In the genomic region with DNA sequence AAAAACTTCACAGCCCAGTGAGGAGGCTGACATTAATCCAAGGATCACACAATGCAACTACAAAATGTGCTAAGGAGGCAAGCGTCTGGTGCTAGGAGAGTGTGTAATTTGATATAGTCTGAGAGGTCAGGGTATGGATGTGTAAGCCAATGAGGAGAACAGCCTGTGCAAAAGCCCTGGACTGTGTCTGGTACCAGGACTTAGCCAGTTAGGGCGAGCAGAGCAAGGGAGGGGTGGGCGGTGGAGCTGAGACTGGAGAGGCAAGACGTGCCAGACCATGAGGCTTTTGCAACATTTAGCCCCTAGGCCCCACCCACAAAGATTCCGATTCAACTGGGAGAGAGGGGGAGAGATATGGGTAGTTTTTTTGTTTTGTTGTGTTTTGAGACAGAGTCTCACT, we compare ENCODE assay signal across 27 cellular contexts. TPM values are rescaled to one million over a fixed set of nuclear protein-coding genes. Genes with fewer than 3 reads are reported as not detected.
DNase-seq lines count a peak whose midpoint lies in the region; ATAC-seq and TF ChIP-seq lines count a peak whose summit lies in the region.
"Had no signal": no experiment of that assay in that cellular context is flagged by ENCODE, and none has a peak within 500 bp of the region (broad histone marks: within the 10 kb centered on the region; RNA-seq: fewer than 3 reads in every experiment).

No MANE protein-coding gene starts in this region.

- no peaks in the 10 kb centered on the region for H3K79me1 ChIP-seq in neuronal stem cell (ENCODE audit: low read depth, low read length)

- peaks cover 12% of the 10 kb centered on the region for H3K4me1 Mint-ChIP-seq in glutamatergic neuron (ENCODE audit: low read depth, unreplicated experiment)
- H3K4me1 Mint-ChIP-seq: activated CD4-positive, alpha-beta T cell treated with anti-CD3 and anti-CD28 coated beads for 36 hours had no signal

- H3K9me3 ChIP-seq in neuronal stem cell (replicated peaks in 1 of 2; ENCODE audit: control insufficient read depth in 2 of 2, insufficient read depth in 1 of 2, low read depth in 1 of 2, low read length in 2 of 2) (no peaks in the 10 kb centered on the region), breast epithelium (no peaks in the 10 kb centered on the region)
- H3K9me3 ChIP-seq: heart left ventricle, vagina had no signal

- H3K14ac ChIP-seq in neuronal stem cell (ENCODE audit: low read length): no peak overlapping the region

- peak; percentile 14 for DNase-seq in NCI-H2171 treated with DMSO at 0.1 percent for 48 hours (lab: John Stamatoyannopoulos, UW)
- no peak for DNase-seq in NCI-H2171 (lab: John Stamatoyannopoulos, UW)
- DNase-seq in SK-N-DZ (ENCODE audit: low spot score): peak; percentile 77
- DNase-seq in glutamatergic neuron: peak; percentile 14
- DNase-seq in neuronal stem cell (ENCODE audit: low spot score): no peak
- DNase-seq in germinal center (ENCODE audit: low spot score): no peak
- DNase-seq in breast epithelium (ENCODE audit: low spot score in 2 of 2): no peak
- DNase-seq: activated CD4-positive, alpha-beta T cell treated with anti-CD3 and anti-CD28 coated beads for 36 hours; activated CD8-positive, alpha-beta T cell treated with anti-CD3 and anti-CD28 coated beads, Interleukin-2, amount 10 ng/mL, durations not matched to agents 7 days and 5 days; activated gamma-delta T cell; activated T-cell treated with anti-CD3 and anti-CD28 coated beads, Interleukin-2, amount 50 U/mL, for 1 hour; Calu3; dorsolateral prefrontal cortex; HCEC 1CT; KG1; left colon; mesenchymal stem cell; NCI-H1417 treated with DMSO at 0.1 percent for 48 hours; NCI-H2081 treated with DMSO at 0.1 percent for 48 hours; small intestine had no signal

- H4K8ac ChIP-seq in neuronal stem cell (ENCODE audit: low read depth, low read length): no peak overlapping the region

- intact Hi-C loops in breast epithelium (cut with DNase I; ENCODE audit: low total_unique reads): loop anchor here (5.0 kb wide), 1 partner anchor 1664 kb away; no protein-coding TSS in a partner anchor

- H3K36me3 Mint-ChIP-seq in glutamatergic neuron (ENCODE audit: unreplicated experiment): no peaks in the 10 kb centered on the region

- H2BK12ac ChIP-seq in neuronal stem cell (ENCODE audit: low read length): no peak overlapping the region

- no peak overlapping the region for H3K4me2 ChIP-seq in neuronal stem cell (ENCODE audit: insufficient read depth, low read length, poor library complexity, severe bottlenecking)

- H2BK5ac ChIP-seq in neuronal stem cell (ENCODE audit: low read length): no peak overlapping the region

- peaks cover 3% of the 10 kb centered on the region for H3K27me3 Mint-ChIP-seq in glutamatergic neuron (ENCODE audit: unreplicated experiment)

- H2AFZ ChIP-seq in neuronal stem cell (ENCODE audit: low read length): peak overlapping the region; percentile 14

- H3K23ac ChIP-seq in neuronal stem cell (ENCODE audit: low read depth, low read length, poor library complexity): no peak overlapping the region

- no peak overlapping the region for H3K4ac ChIP-seq in neuronal stem cell (ENCODE audit: low read length)

- H3K18ac ChIP-seq in neuronal stem cell (ENCODE audit: low read length): no peak overlapping the region

- H3K9ac ChIP-seq in neuronal stem cell (ENCODE audit: low read depth, low read length, poor library complexity): no peak overlapping the region

- no peak overlapping the region for H2BK15ac ChIP-seq in neuronal stem cell (ENCODE audit: low read length)

- H3K27ac ChIP-seq in neuronal stem cell (replicated peaks; ENCODE audit: low read length) (no peak overlapping the region), breast epithelium (no peak overlapping the region)
- H3K27ac ChIP-seq: 22Rv1, dorsolateral prefrontal cortex, RWPE1, vagina had no signal

- H3K4me1 ChIP-seq in neuronal stem cell (ENCODE audit: control insufficient read depth in 2 of 2, insufficient read depth in 1 of 2, low read depth in 1 of 2, low read length in 2 of 2) (peaks cover 0 to 5% of the 10 kb centered on the region in 2 donors), breast epithelium (no peaks in the 10 kb centered on the region)
- H3K4me1 ChIP-seq: vagina had no signal

- H2BK120ac ChIP-seq in neuronal stem cell (ENCODE audit: low read depth, low read length): no peak overlapping the region

- WGBS in neuronal stem cell (ENCODE audit: extremely low coverage in 2 of 2, insufficient read length in 2 of 2, insufficient replicate concordance in 1 of 2), 2 donors: no CpG with 5 or more reads among the region's 5 CpGs

- no peak for TF ChIP-seq CTCF in glutamatergic neuron (IDR thresholded peaks at IDR 0.05; ENCODE audit: partially characterized antibody, unreplicated experiment)
- TF ChIP-seq CTCF in breast epithelium (IDR thresholded peaks at IDR 0.05): no peak

- H3K9me3 Mint-ChIP-seq in glutamatergic neuron (ENCODE audit: unreplicated experiment): no peaks in the 10 kb centered on the region
- H3K9me3 Mint-ChIP-seq: stimulated activated naive CD8-positive, alpha-beta T cell treated with anti-CD3 and anti-CD28 coated beads, Interleukin-15, Interleukin-2, amounts not matched to agents 100 ng/mL and 50 ng/mL, for 24 hours; T-helper 2 cell treated with Interferon-gamma antibody and Interleukin-4, amounts not matched to agents 5 μg/mL and 100 μg/mL, for 36 hours had no signal

- H2AK5ac ChIP-seq in neuronal stem cell (ENCODE audit: low read depth, low read length): no peak overlapping the region

- no peaks in the 10 kb centered on the region for H3K36me3 ChIP-seq in neuronal stem cell (replicated peaks in 1 of 2; ENCODE audit: control insufficient read depth in 2 of 2, insufficient read depth in 2 of 2, low read length in 2 of 2)
- no peaks in the 10 kb centered on the region for H3K36me3 ChIP-seq in breast epithelium
- H3K36me3 ChIP-seq: heart left ventricle, vagina had no signal

- H3K27me3 ChIP-seq in neuronal stem cell (ENCODE audit: control insufficient read depth in 3 of 3, insufficient read depth in 3 of 3, low read depth in 1 of 3, low read length in 3 of 3) (no peaks in the 10 kb centered on the region), breast epithelium (no peaks in the 10 kb centered on the region)
- H3K27me3 ChIP-seq: dorsolateral prefrontal cortex, heart left ventricle, vagina had no signal

- no peak overlapping the region for H3K4me3 Mint-ChIP-seq in glutamatergic neuron (ENCODE audit: unreplicated experiment)
- H3K4me3 Mint-ChIP-seq: activated CD4-positive, alpha-beta T cell treated with anti-CD3 and anti-CD28 coated beads for 36 hours; activated CD8-positive, alpha-beta T cell treated with anti-CD3 and anti-CD28 coated beads, Interleukin-2, amount 10 ng/mL, durations not matched to agents 7 days and 5 days; stimulated activated naive CD8-positive, alpha-beta T cell treated with anti-CD3 and anti-CD28 coated beads, Interleukin-15, Interleukin-2, amounts not matched to agents 100 ng/mL and 50 ng/mL, for 24 hours; T-helper 2 cell treated with Interferon-gamma antibody and Interleukin-4, amounts not matched to agents 5 μg/mL and 100 μg/mL, for 36 hours had no signal

- ATAC-seq in HG02981 (IDR thresholded peaks at IDR 0.05; ENCODE audit: unreplicated experiment): no peak
- ATAC-seq: activated CD4-positive, alpha-beta T cell treated with anti-CD3 and anti-CD28 coated beads for 36 hours; activated CD8-positive, alpha-beta T cell treated with anti-CD3 and anti-CD28 coated beads, Interleukin-2, amount 10 ng/mL, durations not matched to agents 7 days and 5 days; left colon had no signal

- no peak for TF ChIP-seq POLR2A in breast epithelium (IDR thresholded peaks at IDR 0.05)

- no peak overlapping the region for H4K91ac ChIP-seq in neuronal stem cell (ENCODE audit: low read depth, low read length, poor library complexity)

- no peak overlapping the region for H3K4me3 ChIP-seq in neuronal stem cell (ENCODE audit: low read length in 2 of 2)
- no peak overlapping the region for H3K4me3 ChIP-seq in breast epithelium
- H3K4me3 ChIP-seq: dorsolateral prefrontal cortex, heart left ventricle, vagina had no signal

- no peak overlapping the region for H3K27ac Mint-ChIP-seq in glutamatergic neuron (ENCODE audit: unreplicated experiment)
- H3K27ac Mint-ChIP-seq: activated CD4-positive, alpha-beta T cell treated with anti-CD3 and anti-CD28 coated beads for 36 hours; activated CD8-positive, alpha-beta T cell treated with anti-CD3 and anti-CD28 coated beads, Interleukin-2, amount 10 ng/mL, durations not matched to agents 7 days and 5 days; stimulated activated naive CD8-positive, alpha-beta T cell treated with anti-CD3 and anti-CD28 coated beads, Interleukin-15, Interleukin-2, amounts not matched to agents 100 ng/mL and 50 ng/mL, for 24 hours; T-helper 2 cell treated with Interferon-gamma antibody and Interleukin-4, amounts not matched to agents 5 μg/mL and 100 μg/mL, for 36 hours had no signal

RNA-seq across cellular contexts. Expression of a gene that starts 33.5 kb away (rescaled TPM):
- polyA plus RNA-seq in SK-N-DZ (2014; cell fraction: cytosol; rRNA removed): 6.8 and 8.9 TPM in 2 replicates
- 3.1 and 4.0 TPM in 2 replicates for polyA plus RNA-seq in SK-N-DZ (2014; cell fraction: nucleus; rRNA removed)
- 54.5 TPM for total RNA-seq in glutamatergic neuron (ENCODE audit: unreplicated experiment)
- 27.8 TPM for polyA plus RNA-seq in neuronal stem cell (2013, experiment 1 of 2)
- 28.2 TPM for polyA plus RNA-seq in neuronal stem cell (2013, experiment 2 of 2)
- 10 to 100 TPM; 14.6 to 25.2 (median 25.2) TPM for total RNA-seq in breast epithelium

Comparison
In these comparisons a context has a peak if more than half of its experiments do, and no peak if none do; other contexts are left out.
1. DNase-seq: peak in NCI-H2171 treated with DMSO at 0.1 percent for 48 hours (single experiment), SK-N-DZ (single experiment) and glutamatergic neuron (single experiment); none in NCI-H2171 (single experiment), neuronal stem cell (single experiment), germinal center (single experiment) and breast epithelium (0 of 2).